1 cellular context compared by ENCODE assay signal in the genomic region with DNA sequence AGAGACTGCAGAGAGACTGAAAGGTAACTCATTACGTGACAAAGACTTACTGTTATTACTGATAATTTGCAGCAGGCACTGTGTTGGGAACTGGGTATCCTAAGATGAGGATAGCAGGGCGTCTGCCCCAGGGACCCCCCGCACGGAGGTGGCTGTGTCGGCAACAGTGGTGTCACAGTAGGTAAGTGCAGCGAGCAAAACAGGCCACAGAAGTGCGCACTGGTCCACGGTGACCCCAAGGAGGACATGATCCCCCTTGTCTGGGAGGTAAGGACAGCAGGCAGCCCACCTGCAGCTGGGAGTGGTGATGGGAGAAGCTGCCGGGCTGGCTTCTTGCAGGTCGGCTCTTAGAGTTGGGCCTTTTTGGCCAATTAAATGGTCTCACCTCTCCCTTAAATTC.
TF ChIP-seq lines count a peak whose summit lies in the region.

No MANE protein-coding gene starts in this region.

TF ChIP-seq in HCT116, 20 proteins besides CTCF, POLR2A, EP300 and RAD21 (continued from another document):
- TF ChIP-seq, protein P1, sequence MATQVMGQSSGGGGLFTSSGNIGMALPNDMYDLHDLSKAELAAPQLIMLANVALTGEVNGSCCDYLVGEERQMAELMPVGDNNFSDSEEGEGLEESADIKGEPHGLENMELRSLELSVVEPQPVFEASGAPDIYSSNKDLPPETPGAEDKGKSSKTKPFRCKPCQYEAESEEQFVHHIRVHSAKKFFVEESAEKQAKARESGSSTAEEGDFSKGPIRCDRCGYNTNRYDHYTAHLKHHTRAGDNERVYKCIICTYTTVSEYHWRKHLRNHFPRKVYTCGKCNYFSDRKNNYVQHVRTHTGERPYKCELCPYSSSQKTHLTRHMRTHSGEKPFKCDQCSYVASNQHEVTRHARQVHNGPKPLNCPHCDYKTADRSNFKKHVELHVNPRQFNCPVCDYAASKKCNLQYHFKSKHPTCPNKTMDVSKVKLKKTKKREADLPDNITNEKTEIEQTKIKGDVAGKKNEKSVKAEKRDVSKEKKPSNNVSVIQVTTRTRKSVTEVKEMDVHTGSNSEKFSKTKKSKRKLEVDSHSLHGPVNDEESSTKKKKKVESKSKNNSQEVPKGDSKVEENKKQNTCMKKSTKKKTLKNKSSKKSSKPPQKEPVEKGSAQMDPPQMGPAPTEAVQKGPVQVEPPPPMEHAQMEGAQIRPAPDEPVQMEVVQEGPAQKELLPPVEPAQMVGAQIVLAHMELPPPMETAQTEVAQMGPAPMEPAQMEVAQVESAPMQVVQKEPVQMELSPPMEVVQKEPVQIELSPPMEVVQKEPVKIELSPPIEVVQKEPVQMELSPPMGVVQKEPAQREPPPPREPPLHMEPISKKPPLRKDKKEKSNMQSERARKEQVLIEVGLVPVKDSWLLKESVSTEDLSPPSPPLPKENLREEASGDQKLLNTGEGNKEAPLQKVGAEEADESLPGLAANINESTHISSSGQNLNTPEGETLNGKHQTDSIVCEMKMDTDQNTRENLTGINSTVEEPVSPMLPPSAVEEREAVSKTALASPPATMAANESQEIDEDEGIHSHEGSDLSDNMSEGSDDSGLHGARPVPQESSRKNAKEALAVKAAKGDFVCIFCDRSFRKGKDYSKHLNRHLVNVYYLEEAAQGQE (IDR thresholded peaks at IDR 0.05; ENCODE audit: low read depth), result no peak
- TF ChIP-seq SP1 (IDR thresholded peaks at IDR 0.05; ENCODE audit: low read depth), result no peak
- TF ChIP-seq CBX3 (IDR thresholded peaks at IDR 0.05; ENCODE audit: low read depth), result no peak
- no peak for TF ChIP-seq SRF (IDR thresholded peaks at IDR 0.05; ENCODE audit: low read depth)
- no peak for TF ChIP-seq CEBPB (IDR thresholded peaks at IDR 0.05; ENCODE audit: low read depth)
TF ChIP-seq in HCT116: peak in this region for 0.
